9 cellular contexts compared by ENCODE assay signal in the genomic region with DNA sequence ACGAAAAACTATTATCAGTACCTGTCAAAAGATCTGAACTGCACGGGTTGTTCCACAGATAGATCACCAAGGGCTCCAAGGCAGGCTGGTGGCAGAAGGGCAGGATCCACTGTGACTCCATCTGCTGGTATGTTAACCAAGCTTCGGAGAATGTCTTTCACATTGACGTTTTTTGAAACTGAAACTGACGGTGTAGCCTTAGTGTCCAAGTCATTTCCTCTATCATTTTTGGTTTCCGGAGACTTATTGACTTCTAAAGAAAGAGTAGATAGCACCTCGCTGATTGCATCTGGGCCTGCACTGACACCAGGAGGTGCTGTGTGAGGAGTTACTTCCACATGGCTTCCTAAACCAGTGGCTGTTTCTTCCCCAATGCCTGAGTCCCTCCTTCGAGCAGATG.
DNase-seq lines count a peak whose midpoint lies in the region; ATAC-seq and TF ChIP-seq lines count a peak whose summit lies in the region.
"Had no signal": no experiment of that assay in that cellular context is flagged by ENCODE, and none has a peak within 500 bp of the region (broad histone marks: within the 10 kb centered on the region; RNA-seq: fewer than 3 reads in every experiment).

No MANE protein-coding gene starts in this region.

- H3K36me3 ChIP-seq in trophoblast cell (ENCODE audit: control insufficient read depth in 1 of 2, insufficient read depth in 2 of 2, low read length in 2 of 2) (peaks cover 0 to 6% of the 10 kb centered on the region in 2 experiments), upper lobe of left lung (peaks cover 0 to 23% (median 6%) of the 10 kb centered on the region in 4 donors)

- ATAC-seq in GM19023 (IDR thresholded peaks at IDR 0.05; ENCODE audit: unreplicated experiment) (peak; percentile 90), HG03045 (IDR thresholded peaks at IDR 0.05; ENCODE audit: unreplicated experiment) (peak; percentile 91), upper lobe of left lung (ENCODE audit: low FRiP score in 2 of 2) (no peak)

- no peak overlapping the region for H4K8ac ChIP-seq in trophoblast cell (ENCODE audit: low read depth, low read length)

- H3K27me3 ChIP-seq in trophoblast cell (ENCODE audit: insufficient read depth, low read length) (no peaks in the 10 kb centered on the region), upper lobe of left lung (no peaks in the 10 kb centered on the region)

- TF ChIP-seq EP300 in upper lobe of left lung (IDR thresholded peaks at IDR 0.05) = no peak

- no peak overlapping the region for H3K23ac ChIP-seq in trophoblast cell (ENCODE audit: low read length)

- H3K9ac ChIP-seq in trophoblast cell (ENCODE audit: low read length) = no peak overlapping the region

- H3K9me3 ChIP-seq in trophoblast cell (ENCODE audit: insufficient read depth, low read depth, low read length) = no peaks in the 10 kb centered on the region
- H3K9me3 ChIP-seq in upper lobe of left lung = no peaks in the 10 kb centered on the region

- TF ChIP-seq POLR2A in upper lobe of left lung (IDR thresholded peaks at IDR 0.05) = no peak

- H3K4me3 ChIP-seq in trophoblast cell (ENCODE audit: low read depth, low read length) (no peak overlapping the region), upper lobe of left lung (no peak overlapping the region)

- H3K4me1 ChIP-seq in trophoblast cell (ENCODE audit: control insufficient read depth in 1 of 2, insufficient read depth in 2 of 2, low read length in 2 of 2) (no peaks in the 10 kb centered on the region), upper lobe of left lung (no peaks in the 10 kb centered on the region)

- no peak overlapping the region for H4K12ac ChIP-seq in trophoblast cell (ENCODE audit: low read depth, low read length)

- peaks cover 14% of the 10 kb centered on the region for H3K4me1 Mint-ChIP-seq in activated CD4-positive, alpha-beta T cell treated with anti-CD3 and anti-CD28 coated beads, Interleukin-2, amount 10 ng/mL, durations not matched to agents 24 days and 14 days

- no peaks in the 10 kb centered on the region for H3K9me3 Mint-ChIP-seq in activated CD4-positive, alpha-beta T cell treated with anti-CD3 and anti-CD28 coated beads, Interleukin-2, amount 10 ng/mL, durations not matched to agents 24 days and 14 days

- WGBS in trophoblast cell (ENCODE audit: extremely low coverage, insufficient coverage, insufficient read length) = no CpG with 5 or more reads among the region's 8 CpGs
- WGBS in upper lobe of left lung, 2 donors = 72 to 81% methylated on average over 8 of the region's 8 CpGs

- no peaks in the 10 kb centered on the region for H3K79me1 ChIP-seq in trophoblast cell (ENCODE audit: low read length)

- no peak overlapping the region for H3K27ac ChIP-seq in trophoblast cell (ENCODE audit: low read depth, low read length)
- no peak overlapping the region for H3K27ac ChIP-seq in upper lobe of left lung

- H3K4ac ChIP-seq in trophoblast cell (ENCODE audit: low read depth, low read length) = no peak overlapping the region

- peak; percentile 76 for DNase-seq in activated CD4-positive, alpha-beta T cell treated with anti-CD3 and anti-CD28 coated beads, Interleukin-2, amount 10 ng/mL, durations not matched to agents 24 days and 14 days
- DNase-seq in trophoblast cell (peak; percentile 15 to 41), GF-D8 (lab: John Stamatoyannopoulos, UW) (no peak), NCI-H446 treated with DMSO at 0.1 percent for 48 hours (lab: John Stamatoyannopoulos, UW) (no peak), upper lobe of left lung (no peak), NCI-H1105 (lab: John Stamatoyannopoulos, UW) (no peak)
- DNase-seq: IMR-90 had no signal

- no peaks in the 10 kb centered on the region for H3K27me3 Mint-ChIP-seq in activated CD4-positive, alpha-beta T cell treated with anti-CD3 and anti-CD28 coated beads, Interleukin-2, amount 10 ng/mL, durations not matched to agents 24 days and 14 days

- peaks cover 41% of the 10 kb centered on the region for H3K36me3 Mint-ChIP-seq in activated CD4-positive, alpha-beta T cell treated with anti-CD3 and anti-CD28 coated beads, Interleukin-2, amount 10 ng/mL, durations not matched to agents 24 days and 14 days (ENCODE audit: low read depth)

- H3K27ac Mint-ChIP-seq in activated CD4-positive, alpha-beta T cell treated with anti-CD3 and anti-CD28 coated beads, Interleukin-2, amount 10 ng/mL, durations not matched to agents 24 days and 14 days = peak overlapping the region; percentile 56

- no peak overlapping the region for H2BK5ac ChIP-seq in trophoblast cell (ENCODE audit: low read depth, low read length, poor library complexity)

- no peak overlapping the region for H2AK5ac ChIP-seq in trophoblast cell (ENCODE audit: low read length)

- H2BK120ac ChIP-seq in trophoblast cell (ENCODE audit: insufficient read depth, low read length, poor library complexity) = no peak overlapping the region

- H3K18ac ChIP-seq in trophoblast cell (ENCODE audit: low read length) = no peak overlapping the region

- H3K14ac ChIP-seq in trophoblast cell (ENCODE audit: low read length) = no peak overlapping the region

- TF ChIP-seq CTCF in upper lobe of left lung (IDR thresholded peaks at IDR 0.05) = no peak

- H3K4me2 ChIP-seq in trophoblast cell (ENCODE audit: low read length) = no peak overlapping the region

- no peak overlapping the region for H4K91ac ChIP-seq in trophoblast cell (ENCODE audit: low read depth, low read length)

- H3K79me2 ChIP-seq in trophoblast cell (ENCODE audit: control insufficient read depth, insufficient read depth, low read length, poor library complexity) = no peaks in the 10 kb centered on the region

- H2BK12ac ChIP-seq in trophoblast cell (ENCODE audit: low read length) = no peak overlapping the region

- H3K4me3 Mint-ChIP-seq in activated CD4-positive, alpha-beta T cell treated with anti-CD3 and anti-CD28 coated beads, Interleukin-2, amount 10 ng/mL, durations not matched to agents 24 days and 14 days = peak overlapping the region; percentile 55

- H2AFZ ChIP-seq in trophoblast cell (ENCODE audit: insufficient read depth, low read length, poor library complexity) = no peak overlapping the region

- intact Hi-C loops in activated CD4-positive, alpha-beta T cell treated with anti-CD3 and anti-CD28 coated beads, Interleukin-2, amount 10 ng/mL, durations not matched to agents 24 days and 14 days (cut with micrococcal nuclease) = no loop called here

Comparison
In these comparisons a context has a peak if more than half of its experiments do, and no peak if none do; other contexts are left out.
1. ATAC-seq: peak in GM19023 (single experiment) and HG03045 (single experiment); none in upper lobe of left lung (0 of 2).
2. DNase-seq: peak in activated CD4-positive, alpha-beta T cell treated with anti-CD3 and anti-CD28 coated beads, Interleukin-2, amount 10 ng/mL, durations not matched to agents 24 days and 14 days (single experiment) and trophoblast cell (2 of 2); none in GF-D8 (single experiment), NCI-H446 treated with DMSO at 0.1 percent for 48 hours (single experiment), upper lobe of left lung (0 of 2) and NCI-H1105 (single experiment).